ENCODE assay signal across 8 cellular contexts in the genomic region with DNA sequence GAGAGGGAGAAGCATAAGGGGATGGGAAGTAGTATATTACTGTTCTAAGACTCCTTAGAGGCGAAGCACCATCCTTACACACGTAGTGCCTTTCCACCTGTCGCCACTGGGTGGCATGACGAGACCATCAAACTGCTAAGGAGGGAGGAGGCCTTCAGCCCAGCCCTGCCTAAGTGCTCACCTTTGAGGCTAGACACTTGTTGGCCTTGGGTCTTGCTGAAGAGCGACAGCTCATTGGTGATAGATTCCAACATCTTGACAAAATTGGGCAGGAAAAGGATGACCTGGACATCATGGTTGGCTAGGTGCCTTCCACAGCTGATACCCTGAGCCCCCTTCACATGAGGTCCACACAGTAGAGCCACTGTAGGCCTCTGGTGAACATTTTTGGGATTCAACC. TPM values are rescaled to one million over a fixed set of nuclear protein-coding genes. Genes with fewer than 3 reads are reported as not detected.
A peak's percentile ranks its signal among the peaks of the same experiment; 100 is the strongest.
DNase-seq lines count a peak whose midpoint lies in the region; ATAC-seq and TF ChIP-seq lines count a peak whose summit lies in the region.

No MANE protein-coding gene starts in this region.

- no peaks in the 10 kb centered on the region for H4K20me1 ChIP-seq in GM23248 (ENCODE audit: insufficient read depth)

- peaks cover 9% of the 10 kb centered on the region; the same call in 1 of the 2 replicates for H3F3A ChIP-seq in GM23248 (ENCODE audit: insufficient read depth)

- no peaks in the 10 kb centered on the region for H3K27me3 Mint-ChIP-seq in CD4-positive, CD25-positive, alpha-beta regulatory T cell
- H3K27me3 Mint-ChIP-seq in endothelial cell (ENCODE audit: unreplicated experiment), result peaks cover 4% of the 10 kb centered on the region
- H3K27me3 Mint-ChIP-seq in naive thymus-derived CD4-positive, alpha-beta T cell, result no peaks in the 10 kb centered on the region

- peaks cover 82% of the 10 kb centered on the region for H3K36me3 ChIP-seq in CD4-positive, CD25-positive, alpha-beta regulatory T cell (ENCODE audit: control insufficient read depth, insufficient read depth, low read length)
- H3K36me3 ChIP-seq in GM23248 (ENCODE audit: low read depth), result peaks cover 9% of the 10 kb centered on the region; the same call in 1 of the 2 replicates
- H3K36me3 ChIP-seq in naive thymus-derived CD4-positive, alpha-beta T cell (ENCODE audit: control insufficient read depth in 2 of 3, insufficient read depth in 3 of 3, low read length in 3 of 3), result peaks cover 0 to 94% (median 9%) of the 10 kb centered on the region in 3 experiments

- H3K79me2 ChIP-seq in GM23248 (ENCODE audit: insufficient read depth), result peaks cover 14% of the 10 kb centered on the region; the same call in 1 of the 2 replicates

- H3K4me3 ChIP-seq in CD4-positive, CD25-positive, alpha-beta regulatory T cell (ENCODE audit: low read depth, low read length), result no peak overlapping the region
- no peak overlapping the region for H3K4me3 ChIP-seq in GM23248
- no peak overlapping the region for H3K4me3 ChIP-seq in naive thymus-derived CD4-positive, alpha-beta T cell (ENCODE audit: low read length)

- H3K27me3 ChIP-seq in CD4-positive, CD25-positive, alpha-beta regulatory T cell (ENCODE audit: control insufficient read depth, insufficient read depth, low read length), result no peaks in the 10 kb centered on the region
- H3K27me3 ChIP-seq in GM23248 (replicated peaks; ENCODE audit: insufficient read depth), result no peaks in the 10 kb centered on the region
- no peaks in the 10 kb centered on the region for H3K27me3 ChIP-seq in naive thymus-derived CD4-positive, alpha-beta T cell (ENCODE audit: control insufficient read depth in 2 of 2, insufficient read depth in 2 of 2, low read length in 2 of 2)

- no peak overlapping the region for H3K4me3 Mint-ChIP-seq in CD4-positive, CD25-positive, alpha-beta regulatory T cell
- H3K4me3 Mint-ChIP-seq in endothelial cell (ENCODE audit: unreplicated experiment), result no peak overlapping the region
- no peak overlapping the region for H3K4me3 Mint-ChIP-seq in naive thymus-derived CD4-positive, alpha-beta T cell
- no peak overlapping the region for H3K4me3 Mint-ChIP-seq in stimulated activated effector memory CD8-positive, alpha-beta T cell treated with anti-CD3 and anti-CD28 coated beads, Interleukin-12 subunit alpha, Interleukin-12 subunit beta, amount 100 ng/mL, for 72 hours

- H3K27ac ChIP-seq in CD4-positive, CD25-positive, alpha-beta regulatory T cell (ENCODE audit: insufficient read depth, low read length, poor library complexity, severe bottlenecking), result no peak overlapping the region
- no peak overlapping the region for H3K27ac ChIP-seq in GM23248
- H3K27ac ChIP-seq in naive thymus-derived CD4-positive, alpha-beta T cell (ENCODE audit: low read depth, low read length), result no peak overlapping the region

- peak; percentile 82 for TF ChIP-seq CTCF in endothelial cell (IDR thresholded peaks at IDR 0.05; ENCODE audit: unreplicated experiment)

- no peak overlapping the region for H3K9ac ChIP-seq in GM23248

- POLR2A ChIA-PET in naive thymus-derived CD4-positive, alpha-beta T cell (lab: Charles Lee), result interaction anchor here (3.3 kb wide), 1 partner anchor 135 kb away, joined by 11 read pairs; no protein-coding TSS in a partner anchor

- no peak overlapping the region for H3K4me2 ChIP-seq in GM23248 (ENCODE audit: unreplicated experiment)

- 10 to 12% methylated on average over 5 of the region's 5 CpGs for WGBS in GM23248 (ENCODE audit: low coverage in 1 of 2, low lambda C conversion rate in 2 of 2, missing lambda C conversion rate in 2 of 2), 2 experiments

- H3K27ac Mint-ChIP-seq in CD4-positive, CD25-positive, alpha-beta regulatory T cell, result peak overlapping the region; percentile 27 to 33 (median 28)
- no peak overlapping the region for H3K27ac Mint-ChIP-seq in endothelial cell (ENCODE audit: unreplicated experiment)
- peak overlapping the region in 2 of 9 donors; percentile 25 to 74 for H3K27ac Mint-ChIP-seq in naive thymus-derived CD4-positive, alpha-beta T cell
- H3K27ac Mint-ChIP-seq in stimulated activated effector memory CD8-positive, alpha-beta T cell treated with anti-CD3 and anti-CD28 coated beads, Interleukin-12 subunit alpha, Interleukin-12 subunit beta, amount 100 ng/mL, for 72 hours, result peak overlapping the region; percentile 38

- no peaks in the 10 kb centered on the region for H3K9me3 Mint-ChIP-seq in CD4-positive, CD25-positive, alpha-beta regulatory T cell
- H3K9me3 Mint-ChIP-seq in endothelial cell (ENCODE audit: unreplicated experiment), result no peaks in the 10 kb centered on the region
- H3K9me3 Mint-ChIP-seq in naive thymus-derived CD4-positive, alpha-beta T cell, result no peaks in the 10 kb centered on the region
- H3K9me3 Mint-ChIP-seq in stimulated activated effector memory CD8-positive, alpha-beta T cell treated with anti-CD3 and anti-CD28 coated beads, Interleukin-12 subunit alpha, Interleukin-12 subunit beta, amount 100 ng/mL, for 72 hours, result no peaks in the 10 kb centered on the region

- no peak overlapping the region for H2AFZ ChIP-seq in GM23248

- ATAC-seq in CD4-positive, CD25-positive, alpha-beta regulatory T cell (ENCODE audit: low read depth in 2 of 2), result peak; percentile 78 to 87
- peak; percentile 88 for ATAC-seq in naive thymus-derived CD4-positive, alpha-beta T cell
- ATAC-seq in stimulated activated effector memory CD8-positive, alpha-beta T cell treated with anti-CD3 and anti-CD28 coated beads, Interleukin-12 subunit alpha, Interleukin-12 subunit beta, amount 100 ng/mL, for 72 hours, result peak; percentile 85

- H3K9me3 ChIP-seq in CD4-positive, CD25-positive, alpha-beta regulatory T cell (ENCODE audit: control insufficient read depth in 2 of 2, low read length in 2 of 2), result no peaks in the 10 kb centered on the region
- H3K9me3 ChIP-seq in GM23248 (ENCODE audit: low read depth), result no peaks in the 10 kb centered on the region
- H3K9me3 ChIP-seq in naive thymus-derived CD4-positive, alpha-beta T cell (ENCODE audit: control insufficient read depth in 2 of 3, low read length in 3 of 3), result no peaks in the 10 kb centered on the region

- CTCF ChIA-PET in naive thymus-derived CD4-positive, alpha-beta T cell (lab: Charles Lee), result interaction anchor here (0.6 to 13.2 kb wide), 21 partner anchors 9 to 319 kb away, joined by 3 to 201 read pairs (median 5); no protein-coding TSS in a partner anchor

- in situ Hi-C loops in GM23248 (cut with MboI), result no loop called here

- intact Hi-C loops in naive thymus-derived CD4-positive, alpha-beta T cell (cut with micrococcal nuclease), result loop anchor here (1.0 kb wide), 5 partner anchors 134 to 353 kb away; no protein-coding TSS in a partner anchor

- peaks cover 0 to 10% (median 5%) of the 10 kb centered on the region in 4 donors for H3K4me1 Mint-ChIP-seq in CD4-positive, CD25-positive, alpha-beta regulatory T cell
- peaks cover 19% of the 10 kb centered on the region for H3K4me1 Mint-ChIP-seq in endothelial cell (ENCODE audit: unreplicated experiment)
- peaks cover 0 to 7% (median 0%) of the 10 kb centered on the region in 7 donors for H3K4me1 Mint-ChIP-seq in naive thymus-derived CD4-positive, alpha-beta T cell
- H3K4me1 Mint-ChIP-seq in stimulated activated effector memory CD8-positive, alpha-beta T cell treated with anti-CD3 and anti-CD28 coated beads, Interleukin-12 subunit alpha, Interleukin-12 subunit beta, amount 100 ng/mL, for 72 hours, result peaks cover 4% of the 10 kb centered on the region

- H3K4me1 ChIP-seq in CD4-positive, CD25-positive, alpha-beta regulatory T cell (ENCODE audit: control insufficient read depth, insufficient read depth, low read length, poor library complexity, severe bottlenecking), result no peaks in the 10 kb centered on the region
- no peaks in the 10 kb centered on the region for H3K4me1 ChIP-seq in GM23248 (ENCODE audit: insufficient read depth)
- H3K4me1 ChIP-seq in naive thymus-derived CD4-positive, alpha-beta T cell (ENCODE audit: control insufficient read depth in 2 of 2, insufficient read depth in 2 of 2, low read length in 2 of 2), result no peaks in the 10 kb centered on the region

- DNase-seq in CD4-positive, CD25-positive, alpha-beta regulatory T cell, result peak; percentile 56 to 85 (median 74)
- DNase-seq in GM23248 (peak; percentile 71), NOMO-1 (lab: John Stamatoyannopoulos, UW; ENCODE audit: unreplicated experiment in 2 of 2) (peak; percentile 38 to 62), endothelial cell (ENCODE audit: low spot score) (peak; percentile 68), mesenteric fat pad (ENCODE audit: low spot score) (no peak)
- DNase-seq in activated CD8-positive, alpha-beta memory T cell treated with anti-CD3 and anti-CD28 coated beads for 48 hours (ENCODE audit: low read depth in 2 of 3, low spot score in 2 of 3), result peak; percentile 31 to 49 (median 47)
- peak; percentile 41 to 74 (median 65) for DNase-seq in naive thymus-derived CD4-positive, alpha-beta T cell
- peak; percentile 63 to 82 for DNase-seq in stimulated activated effector memory CD8-positive, alpha-beta T cell treated with anti-CD3 and anti-CD28 coated beads, Interleukin-12 subunit alpha, Interleukin-12 subunit beta, amount 100 ng/mL, for 72 hours (ENCODE audit: low spot score in 2 of 2)

- H3K36me3 Mint-ChIP-seq in CD4-positive, CD25-positive, alpha-beta regulatory T cell, result peaks cover 46% of the 10 kb centered on the region
- H3K36me3 Mint-ChIP-seq in endothelial cell (ENCODE audit: low read depth, unreplicated experiment), result peaks cover 51% of the 10 kb centered on the region
- peaks cover 8 to 28% (median 14%) of the 10 kb centered on the region in 5 donors for H3K36me3 Mint-ChIP-seq in naive thymus-derived CD4-positive, alpha-beta T cell
- peaks cover 84% of the 10 kb centered on the region for H3K36me3 Mint-ChIP-seq in stimulated activated effector memory CD8-positive, alpha-beta T cell treated with anti-CD3 and anti-CD28 coated beads, Interleukin-12 subunit alpha, Interleukin-12 subunit beta, amount 100 ng/mL, for 72 hours

- H3K9me2 ChIP-seq in GM23248 (ENCODE audit: insufficient read depth), result no peaks in the 10 kb centered on the region

RNA-seq across cellular contexts. Expression of a gene that starts 19.6 kb away (rescaled TPM):
- 289 TPM for total RNA-seq in CD4-positive, CD25-positive, alpha-beta regulatory T cell
- polyA plus RNA-seq in CD4-positive, CD25-positive, alpha-beta regulatory T cell, result 10 to 100 TPM; 58.4 to 79.7 (median 75.0) TPM
- total RNA-seq in GM23248 (2014; rRNA removed; shearing (Covaris generic)), result 67.2 and 67.9 TPM in 2 replicates
- polyA plus RNA-seq in GM23248 (2016; fragmentation: Nextera tagmentation; extraction: Ambion mirVana), result 40.4 and 41.9 TPM in 2 replicates
- total RNA-seq in endothelial cell (ENCODE audit: unreplicated experiment) (81.7 TPM), mesenteric fat pad (51.4 TPM)
- 100 to 1,000 TPM; 131 to 273 (median 177) TPM for total RNA-seq in naive thymus-derived CD4-positive, alpha-beta T cell
- polyA plus RNA-seq in naive thymus-derived CD4-positive, alpha-beta T cell, result 100 to 1,000 TPM in 1 of 2 donors, 10 to 100 TPM in 1; 57.8 to 104 TPM
